ENCODE assay signal across 3 cellular contexts in genomic region chr6:158051968-158052367, GRCh38.
TF ChIP-seq lines count a peak whose summit lies in the region.

No MANE protein-coding gene starts in this region.

TF ChIP-seq in HepG2, 621 proteins besides CTCF, POLR2A, EP300 and RAD21:
- TF ChIP-seq TERF1 (CRISPR knock-in tag; IDR thresholded peaks at IDR 0.05) (no peak), ZNF770 (CRISPR knock-in tag; IDR thresholded peaks at IDR 0.05) (0 out of 2 replicates have a peak, but pooled peaks have one; percentile 3), ZNF121 (CRISPR knock-in tag; IDR thresholded peaks at IDR 0.05) (0 out of 2 replicates have a peak, but pooled peaks have one; percentile 6), MAFF (IDR thresholded peaks at IDR 0.05; ENCODE audit: low read depth, low read length) (peak; percentile 51; the same call in 1 of the 2 replicates), NR1H2 (CRISPR knock-in tag; IDR thresholded peaks at IDR 0.05; ENCODE audit: borderline replicate concordance, low read depth) (no peak), MAFK (conservative IDR thresholded peaks at IDR 0.05 in 1 of 2, IDR thresholded peaks at IDR 0.05 in 1 of 2; ENCODE audit: low read length in 2 of 2) (peak; percentile 68 to 77; a peak in 3 of 4 replicates)

TF ChIP-seq in IMR-90, 13 proteins besides CTCF, POLR2A, EP300 and RAD21:
- no peak for TF ChIP-seq RFX5 (IDR thresholded peaks at IDR 0.05; ENCODE audit: low read depth, low read length)
- TF ChIP-seq MAFK (IDR thresholded peaks at IDR 0.05; ENCODE audit: low read depth, low read length): peak; percentile 34; the same call in 1 of the 2 replicates

TF ChIP-seq in K562, 482 proteins besides CTCF, POLR2A, EP300 and RAD21:
- TF ChIP-seq KDM2B (CRISPR knock-in tag; IDR thresholded peaks at IDR 0.05) (no peak), SMAD2 (IDR thresholded peaks at IDR 0.05; ENCODE audit: low read depth, low read length) (no peak), BRD9 (IDR thresholded peaks at IDR 0.05; ENCODE audit: low read depth, partially characterized antibody) (no peak), ZNF316 (IDR thresholded peaks at IDR 0.05) (peak; percentile 80), TGIF2 (CRISPR knock-in tag; IDR thresholded peaks at IDR 0.05) (no peak), GTF2B (IDR thresholded peaks at IDR 0.05; ENCODE audit: extremely low read depth, insufficient read length) (no peak), MAFF (IDR thresholded peaks at IDR 0.05; ENCODE audit: low read length) (peak; percentile 5; the same call in 1 of the 2 replicates), C11orf30 (IDR thresholded peaks at IDR 0.05; ENCODE audit: low read depth) (peak; percentile 62), ELF4 (CRISPR knock-in tag; IDR thresholded peaks at IDR 0.05) (no peak), CHCHD3 (CRISPR knock-in tag; IDR thresholded peaks at IDR 0.05) (no peak)
